Comparison of ENCODE assay signal across 27 cellular contexts in the genomic region with DNA sequence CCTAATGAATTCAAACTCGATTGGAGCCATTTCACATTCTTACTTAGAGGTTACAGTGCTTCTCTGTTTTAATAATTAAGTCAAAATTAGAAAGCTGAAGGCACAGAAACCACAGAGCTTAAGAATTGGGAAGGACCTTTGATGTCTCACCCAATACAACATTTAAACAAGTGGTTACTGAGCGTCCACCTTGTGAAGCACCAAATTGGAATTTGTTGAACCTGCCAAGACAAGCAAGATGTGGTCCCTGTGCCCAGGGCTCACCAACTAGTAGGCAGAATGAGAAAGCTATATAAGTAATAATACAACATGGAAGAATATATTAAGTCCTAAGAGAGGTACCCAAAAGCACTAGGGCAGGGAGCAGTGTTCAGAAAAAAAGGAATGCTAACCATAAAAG.
DNase-seq lines count a peak whose midpoint lies in the region; FAIRE-seq and TF ChIP-seq lines count a peak whose summit lies in the region.
"Had no signal": no experiment of that assay in that cellular context is flagged by ENCODE, and none has a peak within 500 bp of the region (broad histone marks: within the 10 kb centered on the region; RNA-seq: fewer than 3 reads in every experiment).

No MANE protein-coding gene starts in this region.

- DNase-seq in H54 (ENCODE audit: insufficient read length, low spot score) (no peak), RWPE1 (ENCODE audit: low spot score) (peak; percentile 78), fibroblast of gingiva (ENCODE audit: low read depth) (peak; percentile 22), urothelium cell line (ENCODE audit: low spot score) (peak; percentile 65), coronary artery (ENCODE audit: low spot score) (no peak), globus pallidus (ENCODE audit: low spot score) (no peak)
- DNase-seq in T-helper 2 cell treated with Interferon-gamma antibody and Interleukin-4, amounts not matched to agents 5 μg/mL and 100 μg/mL, for 36 hours (ENCODE audit: low spot score), result no peak
- DNase-seq: activated CD4-positive, alpha-beta T cell treated with anti-CD3 and anti-CD28 coated beads, Interleukin-2, amount 50 U/mL, for 4 hours; CD4-positive, alpha-beta memory T cell; central memory CD4-positive, alpha-beta T cell; dorsolateral prefrontal cortex; left ventricle myocardium inferior; naive B cell; NCI-H1105; NCI-H1930; nucleus accumbens; spleen; stimulated activated CD4-positive, alpha-beta T cell treated with anti-CD3 and anti-CD28 coated beads, Interleukin-4, amount 100 ng/mL, for 24 hours; stimulated activated naive B cell treated with anti-CD40 and anti-IgM and Interleukin-4, amounts not matched to agents 10 μg/mL and 1 μg/mL and 100 μg/mL, for 72 hours; T-helper 9 cell; testis had no signal

- no peak overlapping the region for H3K4me3 Mint-ChIP-seq in T-helper 2 cell treated with Interferon-gamma antibody and Interleukin-4, amounts not matched to agents 5 μg/mL and 100 μg/mL, for 36 hours
- H3K4me3 Mint-ChIP-seq: activated naive CD4-positive, alpha-beta T cell treated with anti-CD3 and anti-CD28 coated beads, Interleukin-2, amount 50 U/mL, for 24 hours; CD4-positive, alpha-beta memory T cell; GM23338; naive B cell; stimulated activated naive B cell treated with anti-CD40 and anti-IgM and Interleukin-4, amounts not matched to agents 10 μg/mL and 1 μg/mL and 100 μg/mL, for 72 hours; WTC11 had no signal

- CTCF ChIA-PET in RWPE1 (lab: Yijun Ruan, JAX), result no interaction called here

- H3K27me3 Mint-ChIP-seq in T-helper 2 cell treated with Interferon-gamma antibody and Interleukin-4, amounts not matched to agents 5 μg/mL and 100 μg/mL, for 36 hours (ENCODE audit: low read depth), result peaks cover 12% of the 10 kb centered on the region
- H3K27me3 Mint-ChIP-seq: activated naive CD4-positive, alpha-beta T cell treated with anti-CD3 and anti-CD28 coated beads, Interleukin-2, amount 50 U/mL, for 24 hours had no signal

- H3K4me1 Mint-ChIP-seq in T-helper 2 cell treated with Interferon-gamma antibody and Interleukin-4, amounts not matched to agents 5 μg/mL and 100 μg/mL, for 36 hours (ENCODE audit: low read depth), result no peaks in the 10 kb centered on the region
- H3K4me1 Mint-ChIP-seq: CD4-positive, alpha-beta memory T cell; GM23338; naive B cell; stimulated activated naive B cell treated with anti-CD40 and anti-IgM and Interleukin-4, amounts not matched to agents 10 μg/mL and 1 μg/mL and 100 μg/mL, for 72 hours; WTC11 had no signal

- H3K36me3 Mint-ChIP-seq in T-helper 2 cell treated with Interferon-gamma antibody and Interleukin-4, amounts not matched to agents 5 μg/mL and 100 μg/mL, for 36 hours (ENCODE audit: low read depth), result no peaks in the 10 kb centered on the region
- H3K36me3 Mint-ChIP-seq: activated naive CD4-positive, alpha-beta T cell treated with anti-CD3 and anti-CD28 coated beads, Interleukin-2, amount 50 U/mL, for 24 hours; CD4-positive, alpha-beta memory T cell; naive B cell; stimulated activated naive B cell treated with anti-CD40 and anti-IgM and Interleukin-4, amounts not matched to agents 10 μg/mL and 1 μg/mL and 100 μg/mL, for 72 hours; WTC11 had no signal

- TF ChIP-seq CTCF in RWPE1 (conservative IDR thresholded peaks at IDR 0.05; ENCODE audit: low read depth), result no peak
- TF ChIP-seq CTCF in coronary artery (IDR thresholded peaks at IDR 0.05), result no peak

- H3K27ac ChIP-seq in RWPE1 (no peak overlapping the region), coronary artery (no peak overlapping the region)
- H3K27ac ChIP-seq: dorsolateral prefrontal cortex, left ventricle myocardium inferior, spleen, testis, vagina had no signal

- no peaks in the 10 kb centered on the region for H3K9me3 Mint-ChIP-seq in T-helper 2 cell treated with Interferon-gamma antibody and Interleukin-4, amounts not matched to agents 5 μg/mL and 100 μg/mL, for 36 hours
- H3K9me3 Mint-ChIP-seq: activated naive CD4-positive, alpha-beta T cell treated with anti-CD3 and anti-CD28 coated beads, Interleukin-2, amount 50 U/mL, for 24 hours; GM23338 had no signal

- no peak for TF ChIP-seq POLR2A in H54 (IDR thresholded peaks at IDR 0.05; ENCODE audit: low read depth, low read length)

- no peak overlapping the region for H3K4me3 ChIP-seq in coronary artery
- H3K4me3 ChIP-seq: dorsolateral prefrontal cortex, GM23338, left ventricle myocardium inferior, spleen, testis, vagina had no signal

- H3K27ac Mint-ChIP-seq in T-helper 2 cell treated with Interferon-gamma antibody and Interleukin-4, amounts not matched to agents 5 μg/mL and 100 μg/mL, for 36 hours, result no peak overlapping the region
- H3K27ac Mint-ChIP-seq: activated naive CD4-positive, alpha-beta T cell treated with anti-CD3 and anti-CD28 coated beads, Interleukin-2, amount 50 U/mL, for 24 hours; CD4-positive, alpha-beta memory T cell; GM23338; naive B cell; stimulated activated naive B cell treated with anti-CD40 and anti-IgM and Interleukin-4, amounts not matched to agents 10 μg/mL and 1 μg/mL and 100 μg/mL, for 72 hours; WTC11 had no signal

- POLR2A ChIA-PET in RWPE1 (lab: Yijun Ruan, JAX; ENCODE audit: low non-redundant PET), result no interaction called here

- FAIRE-seq in H54 (lab: Jason Lieb, UNC) (peak; percentile 77), urothelium cell line (lab: Jason Lieb, UNC) (no peak)
- FAIRE-seq: G401.6, GM18507 had no signal

Comparison
In these comparisons a context has a peak if more than half of its experiments do, and no peak if none do; other contexts are left out.
1. DNase-seq: peak in RWPE1 (single experiment), fibroblast of gingiva (single experiment) and urothelium cell line (single experiment); none in H54 (single experiment), coronary artery (single experiment), T-helper 2 cell treated with Interferon-gamma antibody and Interleukin-4, amounts not matched to agents 5 μg/mL and 100 μg/mL, for 36 hours (single experiment) and globus pallidus (single experiment).